Comparison of ENCODE assay signal across 35 cellular contexts in the genomic region with DNA sequence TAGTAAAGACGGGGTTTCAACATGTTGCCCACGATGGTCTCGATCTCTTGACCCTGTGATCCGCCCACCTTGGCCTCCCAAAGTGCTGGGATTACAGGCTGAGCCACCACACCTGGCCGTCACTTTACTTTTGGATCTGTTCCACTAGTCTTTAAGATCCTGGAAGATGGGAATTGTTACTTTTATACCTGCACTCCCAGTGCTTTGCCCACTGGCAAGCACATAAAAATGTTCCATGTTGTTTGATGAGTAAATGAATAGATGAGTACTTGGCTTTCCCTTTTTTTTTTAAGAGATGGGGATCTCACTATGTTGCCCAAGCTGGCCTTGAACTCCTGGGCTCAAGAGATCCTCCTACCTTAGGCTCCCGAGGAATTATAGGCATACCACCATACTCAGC.
"Had no signal": no experiment of that assay in that cellular context is flagged by ENCODE, and none has a peak within 500 bp of the region (broad histone marks: within the 10 kb centered on the region; RNA-seq: fewer than 3 reads in every experiment).

No MANE protein-coding gene starts in this region.

- H3K36me3 ChIP-seq: MG63 had no signal

- H3K4me3 ChIP-seq: MG63 had no signal

- H3K9me3 ChIP-seq: MG63 had no signal

- H3K27me3 ChIP-seq: MG63 had no signal

- DNase-seq: Karpas-422, Kasumi-1, MG63, MM.1S, MV-4-11, NCI-H1048, NCI-H1092, NCI-H1092 treated with DMSO at 0.1 percent for 48 hours, NCI-H1105, NCI-H1105 treated with DMSO at 0.1 percent for 48 hours, NCI-H1417, NCI-H1417 treated with DMSO at 0.1 percent for 48 hours, NCI-H1436, NCI-H1436 treated with DMSO at 0.1 percent for 48 hours, NCI-H146, NCI-H1694, NCI-H1694 treated with DMSO at 0.1 percent for 48 hours, NCI-H187, NCI-H187 treated with DMSO at 0.1 percent for 48 hours, NCI-H1930, NCI-H2029, NCI-H2029 treated with DMSO at 0.1 percent for 48 hours, NCI-H2081, NCI-H2081 treated with DMSO at 0.1 percent for 48 hours, NCI-H2107, NCI-H2171, NCI-H2171 treated with DMSO at 0.1 percent for 48 hours, NCI-H2227 treated with DMSO at 0.1 percent for 48 hours, NCI-H226, NCI-H345, NCI-H446, NCI-H446 treated with DMSO at 0.1 percent for 48 hours, NCI-H510A, NCI-H524, NCI-H524 treated with DMSO at 0.1 percent for 48 hours had no signal
